Comparison of ENCODE assay signal across 8 cellular contexts in genomic region chr1:157217486-157217885, GRCh38.
"Had no signal": no experiment of that assay in that cellular context is flagged by ENCODE, and none has a peak within 500 bp of the region (broad histone marks: within the 10 kb centered on the region; RNA-seq: fewer than 3 reads in every experiment).

No MANE protein-coding gene starts in this region.

- H3K9me3 ChIP-seq: HAP-1 had no signal

- H2AFZ ChIP-seq: GM23248 had no signal

- DNase-seq: GM23248, GOT3, H7, HFFc6, IMR-90 had no signal

- H3K27ac Mint-ChIP-seq: HFFc6 had no signal

- H3K9ac ChIP-seq: GM23248 had no signal

- H3K36me3 ChIP-seq: HAP-1 had no signal

- H3K4me3 ChIP-seq: GM23248, HAP-1 had no signal

- H3K4me3 Mint-ChIP-seq: HFFc6 had no signal

- H3K27ac ChIP-seq: GM23248, HL-60 had no signal

- H3K4me1 ChIP-seq: HAP-1 had no signal

- ATAC-seq: HCT116 had no signal
